1 cellular context compared by ENCODE assay signal in the genomic region with DNA sequence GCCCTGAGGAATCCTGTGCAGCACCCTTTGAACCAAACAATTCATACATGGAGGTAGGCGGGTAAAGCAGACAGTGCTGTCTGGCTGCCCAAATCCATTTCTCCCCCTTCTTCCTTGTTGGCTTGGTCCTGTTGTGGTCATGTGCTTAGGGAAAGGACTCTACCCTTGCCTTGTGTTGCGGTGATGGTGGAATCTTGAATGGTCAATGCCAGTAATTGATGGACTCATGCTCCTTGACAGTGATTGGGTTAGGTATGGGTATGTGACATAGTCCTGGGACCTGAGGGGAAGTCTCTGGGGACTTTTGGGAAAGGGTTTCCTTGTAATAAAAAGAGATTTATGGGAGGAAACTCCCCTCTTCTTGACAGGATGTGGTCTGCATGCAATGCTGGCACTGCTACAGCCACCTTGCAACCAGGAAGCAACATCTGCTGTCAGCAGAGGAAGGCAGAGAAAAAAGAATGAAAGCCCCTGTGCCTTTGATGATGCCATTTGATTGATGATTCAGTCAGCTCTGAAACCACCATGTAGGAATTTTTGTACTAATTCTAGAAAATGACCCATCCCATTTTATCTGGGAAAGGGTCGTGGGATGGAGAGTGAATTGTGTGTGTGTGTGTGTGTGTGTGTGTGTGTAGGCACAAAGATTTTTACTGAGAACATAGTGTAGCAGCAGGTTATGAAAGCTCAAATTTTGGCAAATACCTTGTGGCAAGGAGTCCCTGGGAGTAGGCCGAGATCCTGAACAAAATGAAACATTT.
TF ChIP-seq lines count a peak whose summit lies in the region.

No MANE protein-coding gene starts in this region.

TF ChIP-seq in HepG2, 621 proteins besides CTCF, POLR2A, EP300 and RAD21 (continued from another document):
- TF ChIP-seq, protein P1, sequence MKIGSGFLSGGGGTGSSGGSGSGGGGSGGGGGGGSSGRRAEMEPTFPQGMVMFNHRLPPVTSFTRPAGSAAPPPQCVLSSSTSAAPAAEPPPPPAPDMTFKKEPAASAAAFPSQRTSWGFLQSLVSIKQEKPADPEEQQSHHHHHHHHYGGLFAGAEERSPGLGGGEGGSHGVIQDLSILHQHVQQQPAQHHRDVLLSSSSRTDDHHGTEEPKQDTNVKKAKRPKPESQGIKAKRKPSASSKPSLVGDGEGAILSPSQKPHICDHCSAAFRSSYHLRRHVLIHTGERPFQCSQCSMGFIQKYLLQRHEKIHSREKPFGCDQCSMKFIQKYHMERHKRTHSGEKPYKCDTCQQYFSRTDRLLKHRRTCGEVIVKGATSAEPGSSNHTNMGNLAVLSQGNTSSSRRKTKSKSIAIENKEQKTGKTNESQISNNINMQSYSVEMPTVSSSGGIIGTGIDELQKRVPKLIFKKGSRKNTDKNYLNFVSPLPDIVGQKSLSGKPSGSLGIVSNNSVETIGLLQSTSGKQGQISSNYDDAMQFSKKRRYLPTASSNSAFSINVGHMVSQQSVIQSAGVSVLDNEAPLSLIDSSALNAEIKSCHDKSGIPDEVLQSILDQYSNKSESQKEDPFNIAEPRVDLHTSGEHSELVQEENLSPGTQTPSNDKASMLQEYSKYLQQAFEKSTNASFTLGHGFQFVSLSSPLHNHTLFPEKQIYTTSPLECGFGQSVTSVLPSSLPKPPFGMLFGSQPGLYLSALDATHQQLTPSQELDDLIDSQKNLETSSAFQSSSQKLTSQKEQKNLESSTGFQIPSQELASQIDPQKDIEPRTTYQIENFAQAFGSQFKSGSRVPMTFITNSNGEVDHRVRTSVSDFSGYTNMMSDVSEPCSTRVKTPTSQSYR (CRISPR knock-in tag; IDR thresholded peaks at IDR 0.05; ENCODE audit: borderline replicate concordance) = no peak
- TF ChIP-seq KLF13 (CRISPR knock-in tag; IDR thresholded peaks at IDR 0.05) = no peak
- TF ChIP-seq ZNF12 (CRISPR knock-in tag; IDR thresholded peaks at IDR 0.05) = no peak
- TF ChIP-seq ZNF543 (CRISPR knock-in tag; IDR thresholded peaks at IDR 0.05) = no peak
- no peak for TF ChIP-seq EED (CRISPR knock-in tag; IDR thresholded peaks at IDR 0.05)
- TF ChIP-seq ZNF850 (CRISPR knock-in tag; conservative IDR thresholded peaks at IDR 0.05) = no peak
- TF ChIP-seq MBNL3 (CRISPR knock-in tag; conservative IDR thresholded peaks at IDR 0.05) = no peak
